ENCODE assay signal across 15 cellular contexts in genomic region chr17:75722542-75723095, GRCh38. TPM values are rescaled to one million over a fixed set of nuclear protein-coding genes. Genes with fewer than 3 reads are reported as not detected.
DNase-seq lines count a peak whose midpoint lies in the region; FAIRE-seq and TF ChIP-seq lines count a peak whose summit lies in the region.
"Had no signal": no experiment of that assay in that cellular context is flagged by ENCODE, and none has a peak within 500 bp of the region (broad histone marks: within the 10 kb centered on the region; RNA-seq: fewer than 3 reads in every experiment).

No MANE protein-coding gene starts in this region.

- FAIRE-seq in bronchial epithelial cell (lab: Jason Lieb, UNC): no peak
- FAIRE-seq: frontal cortex had no signal

- TF ChIP-seq POLR2A in lower leg skin (IDR thresholded peaks at IDR 0.05) (no peak), stomach (IDR thresholded peaks at IDR 0.05) (no peak), erythroblast (IDR thresholded peaks at IDR 0.05; ENCODE audit: low read length) (no peak)

- CTCF ChIA-PET in PC-9 (lab: Charles Lee): interaction anchor here (0.6 to 2.5 kb wide), 4 partner anchors 10 to 52 kb away, joined by 3 to 9 read pairs (median 4); no protein-coding TSS in a partner anchor

- no peaks in the 10 kb centered on the region for H3K9me3 ChIP-seq in PC-9 (ENCODE audit: insufficient read depth, low read depth)
- no peaks in the 10 kb centered on the region for H3K9me3 ChIP-seq in stomach
- H3K9me3 ChIP-seq: BE2C had no signal

- 59 to 63% methylated on average over 9 of the region's 9 CpGs for WGBS in lower leg skin, 2 donors
- WGBS in stomach, 5 donors: 57 to 76% (median 59%) methylated on average over 9 of the region's 9 CpGs

- no peak for TF ChIP-seq EP300 in stomach (IDR thresholded peaks at IDR 0.05)

- H4K20me1 ChIP-seq in PC-9 (ENCODE audit: insufficient read depth): peaks cover 26% of the 10 kb centered on the region

- peak overlapping the region; percentile 96 for H3K4me3 ChIP-seq in PC-9
- peak overlapping the region; percentile 97 for H3K4me3 ChIP-seq in bronchial epithelial cell (ENCODE audit: low read depth, low read length)
- peak overlapping the region; percentile 51 for H3K4me3 ChIP-seq in lower leg skin (ENCODE audit: low read depth, poor library complexity, severe bottlenecking)
- H3K4me3 ChIP-seq in stomach: peak overlapping the region; percentile 43 to 60 (median 55)

- DNase-seq in PC-9: no peak
- DNase-seq in bronchial epithelial cell (ENCODE audit: low read depth): no peak
- DNase-seq in lower leg skin (ENCODE audit: low spot score in 2 of 2): no peak
- DNase-seq in stomach: no peak
- DNase-seq in KBM-7: no peak
- no peak for DNase-seq in erythroblast (lab: John Stamatoyannopoulos, UW)
- no peak for DNase-seq in MV-4-11 (lab: John Stamatoyannopoulos, UW)
- no peak for DNase-seq in NCI-H1048 (lab: John Stamatoyannopoulos, UW)
- DNase-seq: activated CD4-positive, CD25-positive, alpha-beta regulatory T cell; BE2C; dermis blood vessel endothelial cell; MM.1S; NK-92 treated with Interleukin-12 subunit alpha and Interleukin-12 subunit beta, amount 100 ng/mL, for 24 hours; stimulated activated CD4-positive, alpha-beta T cell treated with anti-CD3 and anti-CD28 coated beads, Interleukin-12 subunit alpha, Interleukin-12 subunit beta, amount 100 ng/mL, for 4 hours had no signal

- peaks cover 31% of the 10 kb centered on the region for H3F3A ChIP-seq in PC-9 (ENCODE audit: insufficient read depth, low read depth)

- POLR2A ChIA-PET in PC-9 (lab: Charles Lee; ENCODE audit: unreplicated experiment): interaction anchor here (0.5 to 1.9 kb wide), 10 partner anchors 15 to 283 kb away, joined by 3 to 18 read pairs (median 4); no protein-coding TSS in a partner anchor

- in situ Hi-C loops in KBM-7 (cut with MboI; ENCODE audit: low pct_unique_long_range_greater_than_20kb, low sequenced_read_pairs): no loop called here

- H3K36me3 ChIP-seq in PC-9 (ENCODE audit: low read depth): peaks cover 21% of the 10 kb centered on the region
- H3K36me3 ChIP-seq in bronchial epithelial cell (ENCODE audit: control insufficient read depth, insufficient read depth, low read length): peaks cover 31% of the 10 kb centered on the region
- peaks cover 13 to 37% (median 30%) of the 10 kb centered on the region in 4 donors for H3K36me3 ChIP-seq in stomach
- H3K36me3 ChIP-seq: BE2C had no signal

- H3K4me2 ChIP-seq in PC-9: peak overlapping the region; percentile 76

- intact Hi-C loops in PC-9 (cut with micrococcal nuclease; ENCODE audit: unreplicated experiment): loop anchor here (1.0 kb wide), 4 partner anchors 15 to 43 kb away; no protein-coding TSS in a partner anchor
- intact Hi-C loops in lower leg skin (cut with DNase I; ENCODE audit: low total_unique reads): no loop called here
- intact Hi-C loops in stomach (cut with DNase I; ENCODE audit: low total_unique reads): no loop called here

- no peaks in the 10 kb centered on the region for H3K27me3 ChIP-seq in PC-9 (ENCODE audit: insufficient read depth, low read depth)
- H3K27me3 ChIP-seq in bronchial epithelial cell (ENCODE audit: control insufficient read depth, insufficient read depth, low read length): no peaks in the 10 kb centered on the region
- H3K27me3 ChIP-seq in stomach: peaks cover 0 to 56% (median 21%) of the 10 kb centered on the region in 3 donors

- H3K4me1 ChIP-seq in PC-9 (replicated peaks; ENCODE audit: insufficient read depth): peaks cover 28% of the 10 kb centered on the region
- H3K4me1 ChIP-seq in stomach: peaks cover 17 to 41% (median 38%) of the 10 kb centered on the region in 4 donors
- H3K4me1 ChIP-seq: BE2C had no signal

- BruUV-seq in PC-9 (replicated peaks; lab: Mats Ljungman, UMichigan): TSS peak; percentile 89

- H2AFZ ChIP-seq in PC-9: no peak overlapping the region

- no peaks in the 10 kb centered on the region for H3K9me2 ChIP-seq in PC-9 (ENCODE audit: insufficient read depth)

- TF ChIP-seq CTCF in PC-9 (conservative IDR thresholded peaks at IDR 0.05): no peak
- TF ChIP-seq CTCF in bronchial epithelial cell (IDR thresholded peaks at IDR 0.05; ENCODE audit: insufficient read depth, low read length, severe bottlenecking): no peak
- TF ChIP-seq CTCF in lower leg skin (IDR thresholded peaks at IDR 0.05): no peak
- TF ChIP-seq CTCF in stomach (IDR thresholded peaks at IDR 0.05): no peak

- peaks cover 45% of the 10 kb centered on the region for H3K79me2 ChIP-seq in PC-9 (ENCODE audit: low read depth)

- H3K27ac ChIP-seq in PC-9 (peak overlapping the region; percentile 38), stomach (peak overlapping the region; percentile 83 to 92 (median 86))

RNA-seq across cellular contexts. Expression of gene ITGB4, which starts 1.4 kb away (rescaled TPM):
- total RNA-seq in PC-9 (2021) (448 and 461 TPM in 2 replicates), bronchial epithelial cell (297 and 565 TPM in 2 replicates), lower leg skin (100 to 1,000 TPM; 371 to 689 (median 435) TPM), stomach (100 to 1,000 TPM in 4 of 5 donors, 10 to 100 TPM in 1; 66.8 to 137 (median 132) TPM)
- polyA plus RNA-seq in stomach: 10 to 100 TPM; 33.6 to 66.1 (median 60.3) TPM

RNA-seq across cellular contexts. Expression of gene GALK1, which starts 42.4 kb away (rescaled TPM):
- total RNA-seq in PC-9 (2021) (12.7 and 12.8 TPM in 2 replicates), bronchial epithelial cell (13.4 and 32.8 TPM in 2 replicates), lower leg skin (10 to 100 TPM; 20.6 to 31.0 (median 28.9) TPM), stomach (10 to 100 TPM in 4 of 5 donors, 1 to 10 TPM in 1; 7.6 to 57.1 (median 27.5) TPM)
- polyA plus RNA-seq in stomach: 10 to 100 TPM; 32.7 to 41.0 (median 40.6) TPM

RNA-seq across cellular contexts. Expression of gene SAP30BP, which starts 55.5 kb away (rescaled TPM):
- total RNA-seq in PC-9 (2021) (79.5 and 80.3 TPM in 2 replicates), bronchial epithelial cell (58.4 and 65.0 TPM in 2 replicates), lower leg skin (10 to 100 TPM; 54.0 to 85.1 (median 74.1) TPM), stomach (100 to 1,000 TPM in 2 of 5 donors, 10 to 100 TPM in 3; 24.6 to 154 (median 72.9) TPM)
- 10 to 100 TPM; 59.0 to 82.5 (median 72.8) TPM for polyA plus RNA-seq in stomach

RNA-seq across cellular contexts. Expression of gene RECQL5, which starts 55.7 kb away (rescaled TPM):
- total RNA-seq in PC-9 (2021) (41.0 and 44.2 TPM in 2 replicates), bronchial epithelial cell (11.6 and 28.9 TPM in 2 replicates), lower leg skin (10 to 100 TPM; 50.8 to 76.3 (median 60.5) TPM), stomach (100 to 1,000 TPM in 2 of 5 donors, 10 to 100 TPM in 3; 21.4 to 229 (median 46.7) TPM)
- polyA plus RNA-seq in stomach: 10 to 100 TPM; 29.6 to 61.4 (median 50.8) TPM
